29 cellular contexts compared by ENCODE assay signal in genomic region chr7:500521-501420, GRCh38. TPM values are rescaled to one million over a fixed set of nuclear protein-coding genes. Genes with fewer than 3 reads are reported as not detected.
DNase-seq lines count a peak whose midpoint lies in the region; ATAC-seq and TF ChIP-seq lines count a peak whose summit lies in the region.
"Had no signal": no experiment of that assay in that cellular context is flagged by ENCODE, and none has a peak within 500 bp of the region (broad histone marks: within the 10 kb centered on the region; RNA-seq: fewer than 3 reads in every experiment).

No MANE protein-coding gene starts in this region.

- no peak overlapping the region for H3K4me3 Mint-ChIP-seq in type B pancreatic cell
- H3K4me3 Mint-ChIP-seq: activated CD4-positive, alpha-beta T cell treated with anti-CD3 and anti-CD28 coated beads, Interleukin-2, amount 10 ng/mL, durations not matched to agents 7 days and 5 days; CD4-positive, CD25-positive, alpha-beta regulatory T cell; mesothelial cell of epicardium; naive thymus-derived CD4-positive, alpha-beta T cell; WTC11 had no signal

- peaks cover 0 to 65% (median 39%) of the 10 kb centered on the region in 9 donors for H3K36me3 ChIP-seq in heart left ventricle
- H3K36me3 ChIP-seq: ovary had no signal

- intact Hi-C loops in heart left ventricle (cut with DNase I) = loop anchor here in 1 of 10 donors (5.0 kb wide), 1 partner anchor 168 kb away; no protein-coding TSS in a partner anchor

- TF ChIP-seq CTCF in heart left ventricle (IDR thresholded peaks at IDR 0.05) (no peak), type B pancreatic cell (conservative IDR thresholded peaks at IDR 0.05) (no peak)

- no peaks in the 10 kb centered on the region for H3K9me3 Mint-ChIP-seq in type B pancreatic cell
- H3K9me3 Mint-ChIP-seq: activated CD4-positive, alpha-beta T cell treated with anti-CD3 and anti-CD28 coated beads, Interleukin-2, amount 10 ng/mL, durations not matched to agents 7 days and 5 days; mesothelial cell of epicardium; naive thymus-derived CD4-positive, alpha-beta T cell; WTC11 had no signal

- H3K4me1 Mint-ChIP-seq in type B pancreatic cell (ENCODE audit: unreplicated experiment) = peaks cover 23% of the 10 kb centered on the region

- H3K27me3 ChIP-seq in heart left ventricle = no peaks in the 10 kb centered on the region
- H3K27me3 ChIP-seq: ovary, SJCRH30 had no signal

- WGBS in heart left ventricle, 4 donors = 89 to 92% (median 91%) methylated on average over 34 to 35 of the region's 35 CpGs

- H3K27ac ChIP-seq in heart left ventricle (no peak overlapping the region), substantia nigra (ENCODE audit: low read depth, low read length, poor library complexity, severe bottlenecking) (peak overlapping the region; percentile 96)
- H3K27ac ChIP-seq: 22Rv1, HL-60, ovary, SJCRH30 had no signal

- H3K9me3 ChIP-seq in heart left ventricle = no peaks in the 10 kb centered on the region
- H3K9me3 ChIP-seq: ovary, SJCRH30, thoracic aorta had no signal

- peaks cover 16% of the 10 kb centered on the region for H3K36me3 Mint-ChIP-seq in type B pancreatic cell
- H3K36me3 Mint-ChIP-seq: CD4-positive, CD25-positive, alpha-beta regulatory T cell had no signal

- H3K4me3 ChIP-seq in heart left ventricle = no peak overlapping the region
- H3K4me3 ChIP-seq: ovary, SJCRH30, thoracic aorta had no signal

- no peak overlapping the region for H3K27ac Mint-ChIP-seq in type B pancreatic cell
- H3K27ac Mint-ChIP-seq: activated CD4-positive, alpha-beta T cell treated with anti-CD3 and anti-CD28 coated beads, Interleukin-2, amount 10 ng/mL, durations not matched to agents 7 days and 5 days; CD4-positive, CD25-positive, alpha-beta regulatory T cell; naive thymus-derived CD4-positive, alpha-beta T cell had no signal

- TF ChIP-seq POLR2A in heart left ventricle (IDR thresholded peaks at IDR 0.05) = no peak

- DNase-seq in DMS79 treated with DMSO at 0.1 percent for 48 hours (lab: John Stamatoyannopoulos, UW) = peak; percentile 24
- no peak for DNase-seq in DMS79 (lab: John Stamatoyannopoulos, UW)
- peak in 3 of 5 donors; percentile 23 to 60 (median 34) for DNase-seq in heart left ventricle
- DNase-seq in medulla oblongata (ENCODE audit: extremely low spot score) = peak; percentile 2
- DNase-seq in substantia nigra (lab: John Stamatoyannopoulos, UW) = no peak
- DNase-seq in AML-193 (lab: John Stamatoyannopoulos, UW) = no peak
- DNase-seq in type B pancreatic cell (ENCODE audit: extremely low spot score, unreplicated experiment) = no peak
- DNase-seq in NCI-H1048 (lab: John Stamatoyannopoulos, UW) = no peak
- DNase-seq: activated CD4-positive, alpha-beta T cell treated with anti-CD3 and anti-CD28 coated beads, Interleukin-2, amount 10 ng/mL, durations not matched to agents 7 days and 5 days; activated naive CD4-positive, alpha-beta T cell treated with Interleukin-2 at 50 U/mL for 16 hours; activated T-cell treated with anti-CD3 and anti-CD28 coated beads, Interleukin-2, amount 50 U/mL, for 48 hours; CD4-positive, CD25-positive, alpha-beta regulatory T cell; effector memory CD4-positive, alpha-beta T cell; naive thymus-derived CD4-positive, alpha-beta T cell; NCI-H187; NCI-H2171; NCI-H524; NK-92 treated with Interleukin-12 subunit alpha and Interleukin-12 subunit beta, amount 100 ng/mL, for 24 hours; ovary; SJCRH30; stimulated activated CD4-positive, alpha-beta T cell treated with anti-CD3 and anti-CD28 coated beads, Interleukin-15, amount 100 ng/mL, for 24 hours; stimulated activated naive CD4-positive, alpha-beta T cell had no signal

- no peaks in the 10 kb centered on the region for H3K27me3 Mint-ChIP-seq in type B pancreatic cell
- H3K27me3 Mint-ChIP-seq: activated CD4-positive, alpha-beta T cell treated with anti-CD3 and anti-CD28 coated beads, Interleukin-2, amount 10 ng/mL, durations not matched to agents 7 days and 5 days; CD4-positive, CD25-positive, alpha-beta regulatory T cell; naive thymus-derived CD4-positive, alpha-beta T cell had no signal

- ATAC-seq in heart left ventricle = no peak
- ATAC-seq: naive thymus-derived CD4-positive, alpha-beta T cell; Panc1; sciatic nerve; WTC11 had no signal

- peaks cover 0 to 34% (median 18%) of the 10 kb centered on the region in 12 donors for H3K4me1 ChIP-seq in heart left ventricle
- H3K4me1 ChIP-seq: SJCRH30 had no signal

RNA-seq across cellular contexts. Expression of gene PDGFA, which starts 18.9 kb away (rescaled TPM):
- total RNA-seq in heart left ventricle (10 to 100 TPM; 19.4 to 50.9 (median 23.3) TPM), type B pancreatic cell (ENCODE audit: low replicate concordance) (28.1 and 49.7 TPM in 2 replicates)
- 10 to 100 TPM; 11.8 to 17.9 TPM for polyA plus RNA-seq in heart left ventricle
- polyA plus RNA-seq: CD4-positive, CD25-positive, alpha-beta regulatory T cell; naive thymus-derived CD4-positive, alpha-beta T cell had no signal

Comparison
In these comparisons a context has a peak if more than half of its experiments do, and no peak if none do; other contexts are left out.
1. DNase-seq: peak in DMS79 treated with DMSO at 0.1 percent for 48 hours (single experiment), heart left ventricle (3 of 5) and medulla oblongata (single experiment); none in DMS79 (single experiment), substantia nigra (0 of 49), AML-193 (0 of 2), type B pancreatic cell (single experiment) and NCI-H1048 (single experiment).